Comparison of ENCODE assay signal across 8 cellular contexts in the genomic region with DNA sequence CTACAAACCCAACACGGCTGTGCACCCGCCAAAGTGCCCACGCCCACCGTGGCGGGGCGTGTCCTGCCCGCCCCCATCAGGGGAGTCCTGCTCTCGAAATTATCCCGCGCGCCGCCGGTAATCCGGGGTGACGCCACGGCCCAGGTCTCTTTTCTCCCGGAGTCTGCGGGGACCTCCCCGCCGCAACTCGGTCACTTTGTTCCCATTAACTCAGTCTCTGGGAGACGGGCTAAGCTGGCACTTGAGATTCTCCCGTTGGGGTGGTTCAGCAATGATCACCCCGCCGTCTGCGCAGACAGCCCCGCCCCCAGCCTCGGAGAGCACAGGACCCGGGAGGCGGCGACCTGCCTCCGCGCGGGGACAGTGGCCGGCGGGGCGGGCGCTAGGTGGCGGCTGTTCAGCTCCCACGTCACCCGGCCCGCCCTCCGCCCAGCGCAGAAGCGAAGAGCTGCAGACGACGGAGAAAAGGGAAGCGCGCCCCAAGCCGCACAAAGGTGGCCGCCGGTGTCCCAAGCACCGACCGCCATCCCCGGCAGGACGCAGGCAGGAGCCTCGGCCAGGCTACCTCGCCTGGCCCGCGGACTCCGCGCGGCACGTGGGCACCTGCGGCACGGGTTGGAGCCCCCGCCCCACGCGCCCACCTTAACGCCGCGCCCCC. TPM values are rescaled to one million over a fixed set of nuclear protein-coding genes. Genes with fewer than 3 reads are reported as not detected.
A peak's percentile ranks its signal among the peaks of the same experiment; 100 is the strongest.
DNase-seq lines count a peak whose midpoint lies in the region; ATAC-seq and TF ChIP-seq lines count a peak whose summit lies in the region.

No MANE protein-coding gene starts in this region.

- TF ChIP-seq CTCF in RWPE2 (IDR thresholded peaks at IDR 0.05; ENCODE audit: poor library complexity, severe bottlenecking) (peak; percentile 35), glutamatergic neuron (IDR thresholded peaks at IDR 0.05; ENCODE audit: partially characterized antibody, unreplicated experiment) (no peak), ovary (IDR thresholded peaks at IDR 0.05) (no peak), transverse colon (IDR thresholded peaks at IDR 0.05) (peak in 3 of 5 experiments; percentile 29 to 39 (median 38))

- peaks cover 45% of the 10 kb centered on the region for H3K27me3 ChIP-seq in RWPE2 (ENCODE audit: insufficient read depth, poor library complexity, severe bottlenecking)
- no peaks in the 10 kb centered on the region for H3K27me3 ChIP-seq in ovary
- H3K27me3 ChIP-seq in transverse colon = peaks cover 3% of the 10 kb centered on the region

- intact Hi-C loops in ovary (cut with DNase I) (no loop called here), transverse colon (cut with DNase I; ENCODE audit: low total_unique reads) (no loop called here)

- H3K4me3 Mint-ChIP-seq in glutamatergic neuron (ENCODE audit: unreplicated experiment) = peak overlapping the region; percentile 92

- DNase-seq in Daoy (ENCODE audit: low read depth) = peak; percentile 85
- DNase-seq in HuH-7 (ENCODE audit: low spot score) = peak; percentile 95
- no peak for DNase-seq in RWPE2 (ENCODE audit: low spot score)
- peak; percentile 87 for DNase-seq in activated effector memory CD4-positive, alpha-beta T cell treated with Interleukin-2 at 50 U/mL for 16 hours
- DNase-seq in glutamatergic neuron = peak; percentile 82
- peak; percentile 21 to 58 (median 41) for DNase-seq in ovary
- peak; percentile 95 for DNase-seq in transverse colon

- H3K36me3 ChIP-seq in RWPE2 (ENCODE audit: low read depth) (no peaks in the 10 kb centered on the region), ovary (no peaks in the 10 kb centered on the region), transverse colon (no peaks in the 10 kb centered on the region)

- TF ChIP-seq EP300 in ovary (IDR thresholded peaks at IDR 0.05) = no peak
- TF ChIP-seq EP300 in transverse colon (IDR thresholded peaks at IDR 0.05; ENCODE audit: low read depth) = no peak

- 0 to 1% (median 0%) methylated on average over 48 to 72 of the region's 72 CpGs for WGBS in ovary, 3 donors
- WGBS in transverse colon (ENCODE audit: low coverage in 1 of 2), 2 donors = 0 to 1% methylated on average over 5 to 18 of the region's 72 CpGs

- H3K36me3 Mint-ChIP-seq in glutamatergic neuron (ENCODE audit: unreplicated experiment) = no peaks in the 10 kb centered on the region

- H3K4me1 ChIP-seq in RWPE2 (ENCODE audit: insufficient read depth, poor library complexity, severe bottlenecking) (no peaks in the 10 kb centered on the region), ovary (ENCODE audit: insufficient read depth) (peaks cover 4% of the 10 kb centered on the region), transverse colon (peaks cover 0 to 25% (median 9%) of the 10 kb centered on the region in 4 donors)

- ATAC-seq in GM21528 (IDR thresholded peaks at IDR 0.05; ENCODE audit: low FRiP score, unreplicated experiment) (peak; percentile 87), RWPE2 (ENCODE audit: low read depth) (peak; percentile 73)

- peaks cover 6% of the 10 kb centered on the region for H3K9me3 Mint-ChIP-seq in glutamatergic neuron (ENCODE audit: unreplicated experiment)

- in situ Hi-C loops in transverse colon (cut with MboI; ENCODE audit: low pct_ligation_motif_present in 1 of 4, low pct_unique_long_range_greater_than_20kb in 1 of 4, low sequenced_read_pairs in 3 of 4) = no loop called here

- H3K9me3 ChIP-seq in RWPE2 (ENCODE audit: severe bottlenecking) (no peaks in the 10 kb centered on the region), ovary (no peaks in the 10 kb centered on the region), transverse colon (no peaks in the 10 kb centered on the region)

- peak overlapping the region; percentile 42 for H3K4me3 ChIP-seq in RWPE2 (ENCODE audit: severe bottlenecking)
- H3K4me3 ChIP-seq in ovary = peak overlapping the region; percentile 63
- peak overlapping the region; percentile 73 to 98 (median 81) for H3K4me3 ChIP-seq in transverse colon

- peaks cover 19% of the 10 kb centered on the region for H3K27me3 Mint-ChIP-seq in glutamatergic neuron (ENCODE audit: unreplicated experiment)

- TF ChIP-seq POLR2A in ovary (IDR thresholded peaks at IDR 0.05) (no peak), transverse colon (IDR thresholded peaks at IDR 0.05) (peak; percentile 98)

- no peak overlapping the region for H3K27ac ChIP-seq in RWPE2 (ENCODE audit: poor library complexity, severe bottlenecking)
- H3K27ac ChIP-seq in ovary = peak overlapping the region in 1 of 2 donors; percentile 36
- H3K27ac ChIP-seq in transverse colon = peak overlapping the region; percentile 93 to 97 (median 96)

- H3K27ac Mint-ChIP-seq in glutamatergic neuron (ENCODE audit: unreplicated experiment) = no peak overlapping the region

- no peaks in the 10 kb centered on the region for H3K4me1 Mint-ChIP-seq in glutamatergic neuron (ENCODE audit: low read depth, unreplicated experiment)

RNA-seq across cellular contexts. Expression of gene SF3B5, which starts 31.5 kb away (rescaled TPM):
- 200 TPM in 2 replicates for total RNA-seq in Daoy (2014; rRNA removed; shearing (Covaris generic))
- 98.0 TPM for total RNA-seq in glutamatergic neuron (ENCODE audit: unreplicated experiment)
- total RNA-seq in ovary = 100 to 1,000 TPM in 6 of 7 donors, 10 to 100 TPM in 1; 86.8 to 151 (median 117) TPM
- polyA plus RNA-seq in ovary = 100 to 1,000 TPM in 1 of 2 donors, 10 to 100 TPM in 1; 27.9 to 135 TPM
- total RNA-seq in transverse colon = 100 to 1,000 TPM in 2 of 4 donors, 10 to 100 TPM in 2; 60.2 to 187 (median 101) TPM

RNA-seq across cellular contexts. Expression of gene PLAGL1, which starts 55.8 kb away (rescaled TPM):
- total RNA-seq in Daoy (2014; rRNA removed; shearing (Covaris generic)) = 2.6 and 5.5 TPM in 2 replicates
- 0.69 TPM for total RNA-seq in glutamatergic neuron (ENCODE audit: unreplicated experiment)
- total RNA-seq in ovary = 10 to 100 TPM; 19.0 to 53.4 (median 32.1) TPM
- 10 to 100 TPM; 17.8 to 32.2 TPM for polyA plus RNA-seq in ovary
- total RNA-seq in transverse colon = 100 to 1,000 TPM in 1 of 4 donors, 10 to 100 TPM in 3; 45.3 to 133 (median 50.4) TPM

Comparison
In these comparisons a context has a peak if more than half of its experiments do, and no peak if none do; other contexts are left out.
1. CTCF ChIP-seq: peak in RWPE2 (single experiment) and transverse colon (3 of 5); none in glutamatergic neuron (single experiment) and ovary (0 of 3).
2. Peak in every context shown above with its lines, with median percentiles within 50 percentile points of each other: H3K4me3 ChIP-seq.